In genomic region chr16:72921106-72921505, GRCh38 we compare ENCODE assay signal across 12 cellular contexts.
DNase-seq lines count a peak whose midpoint lies in the region; ATAC-seq, FAIRE-seq and TF ChIP-seq lines count a peak whose summit lies in the region.
"Had no signal": no experiment of that assay in that cellular context is flagged by ENCODE, and none has a peak within 500 bp of the region (broad histone marks: within the 10 kb centered on the region; RNA-seq: fewer than 3 reads in every experiment).

No MANE protein-coding gene starts in this region.

- no peak overlapping the region for H3K4me3 ChIP-seq in HepG2 (replicated peaks in 1 of 3; ENCODE audit: insufficient read depth in 1 of 3, low read depth in 2 of 3, low read length in 3 of 3)
- H3K4me3 ChIP-seq in right lobe of liver, result no peak overlapping the region
- H3K4me3 ChIP-seq in mesenchymal stem cell (ENCODE audit: insufficient read depth in 1 of 2, low read depth in 1 of 2, low read length in 2 of 2), result peak overlapping the region in 1 of 2 experiments; percentile 60
- H3K4me3 ChIP-seq in small intestine (ENCODE audit: low read depth in 1 of 2, low read length in 2 of 2), result no peak overlapping the region

- H3K4me1 ChIP-seq in HepG2 (ENCODE audit: insufficient read depth, low read length) (peaks cover 63% of the 10 kb centered on the region), right lobe of liver (no peaks in the 10 kb centered on the region), mesenchymal stem cell (ENCODE audit: control insufficient read depth, insufficient read depth, low read depth, low read length) (peaks cover 7% of the 10 kb centered on the region), foreskin keratinocyte (peaks cover 5% of the 10 kb centered on the region), small intestine (ENCODE audit: control insufficient read depth in 2 of 2, insufficient read depth in 1 of 2, low read depth in 1 of 2, low read length in 1 of 2) (no peaks in the 10 kb centered on the region)

- H3K4me3 Mint-ChIP-seq in activated T-helper 1 cell treated with anti-CD3 and anti-CD28 coated beads, Interleukin-12 subunit alpha, Interleukin-12 subunit beta, Interleukin-2, Interleukin-4 antibody, amounts not matched to agents 30 ng/mL and 10 ng/mL and 1 ng/mL, durations not matched to agents 14 hours and 24 hours and 36 hours, result peak overlapping the region; percentile 63

- peaks cover under 1% of the 10 kb centered on the region for H3K27me3 Mint-ChIP-seq in activated T-helper 1 cell treated with anti-CD3 and anti-CD28 coated beads, Interleukin-12 subunit alpha, Interleukin-12 subunit beta, Interleukin-2, Interleukin-4 antibody, amounts not matched to agents 30 ng/mL and 10 ng/mL and 1 ng/mL, durations not matched to agents 14 hours and 24 hours and 36 hours (ENCODE audit: insufficient read depth)

- H3K27ac ChIP-seq in HepG2 (ENCODE audit: extremely low read length, insufficient read depth, low read length) (peak overlapping the region; percentile 5), right lobe of liver (no peak overlapping the region), mesenchymal stem cell (ENCODE audit: low read length, poor library complexity, severe bottlenecking) (no peak overlapping the region), foreskin keratinocyte (no peak overlapping the region), small intestine (ENCODE audit: low read depth in 1 of 2, low read length in 1 of 2) (peak overlapping the region in 1 of 2 donors; percentile 3)

- 97% methylated on average over 13 of the region's 13 CpGs for WGBS in HepG2 (ENCODE audit: low lambda C conversion rate)
- 74% methylated on average over 13 of the region's 13 CpGs for WGBS in right lobe of liver (ENCODE audit: insufficient coverage, low coverage, low lambda C conversion rate, missing lambda C conversion rate)
- 95% methylated on average over 13 of the region's 13 CpGs for WGBS in mesenchymal stem cell
- WGBS in small intestine, 3 donors, result 74 to 81% (median 78%) methylated on average over 13 of the region's 13 CpGs

- H2BK15ac ChIP-seq in mesenchymal stem cell (ENCODE audit: low read depth, poor library complexity, severe bottlenecking), result no peak overlapping the region

- H4K91ac ChIP-seq in mesenchymal stem cell (ENCODE audit: low read length), result no peak overlapping the region

- H4K20me1 ChIP-seq in HepG2 (ENCODE audit: insufficient read depth, low read length), result no peaks in the 10 kb centered on the region

- no peak overlapping the region for H2AK5ac ChIP-seq in mesenchymal stem cell (ENCODE audit: low read length, severe bottlenecking)

- intact Hi-C loops in HepG2 (cut with micrococcal nuclease; ENCODE audit: unreplicated experiment) (loop anchor here (10.0 kb wide), 1 partner anchor 256 kb away; no protein-coding TSS in a partner anchor), right lobe of liver (cut with DNase I) (no loop called here)
- intact Hi-C loops in activated T-helper 1 cell treated with anti-CD3 and anti-CD28 coated beads, Interleukin-12 subunit alpha, Interleukin-12 subunit beta, Interleukin-2, Interleukin-4 antibody, amounts not matched to agents 30 ng/mL and 10 ng/mL and 1 ng/mL, durations not matched to agents 14 hours and 24 hours and 36 hours (cut with micrococcal nuclease), result no loop called here

- H3K4me1 Mint-ChIP-seq in activated T-helper 1 cell treated with anti-CD3 and anti-CD28 coated beads, Interleukin-12 subunit alpha, Interleukin-12 subunit beta, Interleukin-2, Interleukin-4 antibody, amounts not matched to agents 30 ng/mL and 10 ng/mL and 1 ng/mL, durations not matched to agents 14 hours and 24 hours and 36 hours (ENCODE audit: low read depth), result peaks cover 25% of the 10 kb centered on the region

- peaks cover 53% of the 10 kb centered on the region for H3K79me2 ChIP-seq in HepG2 (ENCODE audit: insufficient read depth, low read length)

- TF ChIP-seq EP300 in HepG2 (IDR thresholded peaks at IDR 0.05; ENCODE audit: low read depth in 2 of 2, low read length in 2 of 2) (no peak), HepG2 (CRISPR knock-in tag; IDR thresholded peaks at IDR 0.05; ENCODE audit: borderline replicate concordance) (no peak)

- in situ Hi-C loops in HepG2 (cut with HindIII; ENCODE audit: extremely low pct_ligation_motif_present, low pct_unique_long_range_greater_than_20kb), result no loop called here

- FAIRE-seq in HepG2 (lab: Jason Lieb, UNC), result no peak
- no peak for FAIRE-seq in small intestine (lab: Jason Lieb, UNC)

- ATAC-seq in HepG2 (no peak), right lobe of liver (no peak), foreskin keratinocyte (no peak), GM21737 (IDR thresholded peaks at IDR 0.05; ENCODE audit: unreplicated experiment) (no peak)

- peaks cover 21% of the 10 kb centered on the region for H3K79me1 ChIP-seq in mesenchymal stem cell (replicated peaks; ENCODE audit: low read length, poor library complexity, severe bottlenecking)

- no peak overlapping the region for H3K14ac ChIP-seq in mesenchymal stem cell (ENCODE audit: low read length in 2 of 2)

- H3K9ac ChIP-seq in HepG2 (ENCODE audit: insufficient read depth, low read depth, low read length) (no peak overlapping the region), mesenchymal stem cell (ENCODE audit: low read length) (peak overlapping the region; percentile 45)

- H3K9me3 ChIP-seq in HepG2 (ENCODE audit: low read length), result no peaks in the 10 kb centered on the region
- no peaks in the 10 kb centered on the region for H3K9me3 ChIP-seq in right lobe of liver
- no peaks in the 10 kb centered on the region for H3K9me3 ChIP-seq in mesenchymal stem cell (ENCODE audit: control insufficient read depth, low read length)
- H3K9me3 ChIP-seq in small intestine (ENCODE audit: control insufficient read depth, low read depth), result no peaks in the 10 kb centered on the region

- no peak for DNase-seq in HepG2 (ENCODE audit: low spot score)
- no peak for DNase-seq in right lobe of liver
- DNase-seq in activated T-helper 1 cell treated with anti-CD3 and anti-CD28 coated beads, Interleukin-12 subunit alpha, Interleukin-12 subunit beta, Interleukin-2, Interleukin-4 antibody, amounts not matched to agents 30 ng/mL and 10 ng/mL and 1 ng/mL, durations not matched to agents 14 hours and 24 hours and 36 hours (ENCODE audit: low spot score), result peak; percentile 20
- DNase-seq in mesenchymal stem cell, result no peak
- no peak for DNase-seq in foreskin keratinocyte
- no peak for DNase-seq in NCI-H345 (lab: John Stamatoyannopoulos, UW)
- no peak for DNase-seq in small intestine
- DNase-seq: activated CD4-positive, CD25-positive, alpha-beta regulatory T cell treated with anti-CD3 and anti-CD28 coated beads, Interleukin-2, amount 50 U/mL, for 72 hours; NCI-H82; stimulated activated CD4-positive, alpha-beta T cell treated with anti-CD3 and anti-CD28 coated beads, Interleukin-4, amount 100 ng/mL, for 1 hour; stimulated activated naive CD4-positive, alpha-beta T cell treated with Interleukin-2 at 50 U/mL for 16 hours had no signal

- H3K4me2 ChIP-seq in HepG2 (ENCODE audit: low read depth, low read length) (no peak overlapping the region), mesenchymal stem cell (ENCODE audit: low read length, poor library complexity, severe bottlenecking) (no peak overlapping the region)

- H3K36me3 Mint-ChIP-seq in activated T-helper 1 cell treated with anti-CD3 and anti-CD28 coated beads, Interleukin-12 subunit alpha, Interleukin-12 subunit beta, Interleukin-2, Interleukin-4 antibody, amounts not matched to agents 30 ng/mL and 10 ng/mL and 1 ng/mL, durations not matched to agents 14 hours and 24 hours and 36 hours (ENCODE audit: low read depth), result no peaks in the 10 kb centered on the region

- H3K27ac Mint-ChIP-seq in activated T-helper 1 cell treated with anti-CD3 and anti-CD28 coated beads, Interleukin-12 subunit alpha, Interleukin-12 subunit beta, Interleukin-2, Interleukin-4 antibody, amounts not matched to agents 30 ng/mL and 10 ng/mL and 1 ng/mL, durations not matched to agents 14 hours and 24 hours and 36 hours, result peak overlapping the region; percentile 37

- TF ChIP-seq CTCF in HepG2 (CRISPR knock-in tag; IDR thresholded peaks at IDR 0.05), result no peak
- TF ChIP-seq CTCF in right lobe of liver (IDR thresholded peaks at IDR 0.05), result no peak
- TF ChIP-seq CTCF in foreskin keratinocyte (conservative IDR thresholded peaks at IDR 0.05), result no peak

- H2BK12ac ChIP-seq in mesenchymal stem cell (ENCODE audit: low read length in 2 of 2), result no peak overlapping the region

- H3K23ac ChIP-seq in mesenchymal stem cell (ENCODE audit: low read length in 2 of 2), result no peak overlapping the region

- no peak overlapping the region for H3K4ac ChIP-seq in mesenchymal stem cell (ENCODE audit: low read depth in 1 of 2, low read length in 2 of 2)

- BruUV-seq in HepG2 (replicated peaks; lab: Mats Ljungman, UMichigan), result no TSS peak

- H2AFZ ChIP-seq in HepG2 (ENCODE audit: low read length) (no peak overlapping the region), mesenchymal stem cell (ENCODE audit: low read depth, low read length) (no peak overlapping the region)

- no peak for TF ChIP-seq RAD21 in HepG2 (CRISPR knock-in tag; IDR thresholded peaks at IDR 0.05)

- H2BK5ac ChIP-seq in mesenchymal stem cell (ENCODE audit: low read depth, low read length, poor library complexity, severe bottlenecking), result no peak overlapping the region

- TF ChIP-seq POLR2A in HepG2 (IDR thresholded peaks at IDR 0.05; ENCODE audit: insufficient read depth in 1 of 2, low read depth in 2 of 2, low read length in 2 of 2), result no peak
- TF ChIP-seq POLR2A in right lobe of liver (IDR thresholded peaks at IDR 0.05), result no peak

- H3K9me3 Mint-ChIP-seq in activated T-helper 1 cell treated with anti-CD3 and anti-CD28 coated beads, Interleukin-12 subunit alpha, Interleukin-12 subunit beta, Interleukin-2, Interleukin-4 antibody, amounts not matched to agents 30 ng/mL and 10 ng/mL and 1 ng/mL, durations not matched to agents 14 hours and 24 hours and 36 hours, result no peaks in the 10 kb centered on the region

- H4K8ac ChIP-seq in mesenchymal stem cell (ENCODE audit: low read length), result no peak overlapping the region

- no peak overlapping the region for H3K18ac ChIP-seq in mesenchymal stem cell (ENCODE audit: low read depth in 1 of 2, low read length in 2 of 2)

- H2BK120ac ChIP-seq in mesenchymal stem cell (ENCODE audit: low read depth, low read length), result no peak overlapping the region

- CTCF ChIA-PET in HepG2 (lab: Yijun Ruan, JAX; ENCODE audit: low intra/inter-chr PET ratio, low total read pairs), result no interaction called here

- H3K36me3 ChIP-seq in HepG2 (replicated peaks in 1 of 2; ENCODE audit: control insufficient read depth in 1 of 2, insufficient read depth in 2 of 2, low read length in 2 of 2) (peaks cover 0 to 4% of the 10 kb centered on the region in 2 experiments; a peak in 2 of 5 replicates), right lobe of liver (no peaks in the 10 kb centered on the region), mesenchymal stem cell (ENCODE audit: control insufficient read depth in 1 of 2, insufficient read depth in 2 of 2, low read depth in 1 of 2, low read length in 2 of 2) (no peaks in the 10 kb centered on the region), small intestine (ENCODE audit: control insufficient read depth in 2 of 2, insufficient read depth in 2 of 2, low read length in 2 of 2) (no peaks in the 10 kb centered on the region)

- POLR2A ChIA-PET in HepG2 (lab: Yijun Ruan, JAX), result interaction anchor here (0.7 to 1.3 kb wide), 2 partner anchors 37 to 130 kb away, joined by 3 to 4 read pairs; no protein-coding TSS in a partner anchor

- H3K27me3 ChIP-seq in HepG2 (ENCODE audit: control insufficient read depth in 1 of 2, insufficient read depth in 2 of 2, low read length in 2 of 2) (no peaks in the 10 kb centered on the region), right lobe of liver (no peaks in the 10 kb centered on the region), mesenchymal stem cell (ENCODE audit: control insufficient read depth in 1 of 2, insufficient read depth in 1 of 2, low read length in 2 of 2) (no peaks in the 10 kb centered on the region), foreskin keratinocyte (peaks cover 14% of the 10 kb centered on the region), small intestine (ENCODE audit: control insufficient read depth in 2 of 2, insufficient read depth in 2 of 2, low read length in 2 of 2) (no peaks in the 10 kb centered on the region)
